In the genomic region with DNA sequence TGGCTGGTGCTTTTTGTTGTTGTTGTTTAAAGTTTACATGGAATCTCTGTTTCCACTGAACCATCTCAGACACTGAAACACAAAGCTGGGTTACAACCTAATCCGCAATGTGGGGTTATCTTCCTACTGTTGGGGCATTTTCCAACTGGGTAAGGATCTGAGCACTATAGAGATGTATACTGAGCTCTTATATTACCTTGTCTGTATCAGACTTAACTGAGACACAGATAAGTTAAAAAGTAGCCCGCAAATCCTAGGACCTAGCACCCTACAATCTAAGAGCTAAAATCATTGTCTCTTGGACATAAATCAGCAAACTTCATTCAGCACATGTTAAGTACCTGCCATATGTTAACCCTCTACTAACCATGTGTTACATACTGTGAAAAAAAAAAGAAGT, we compare ENCODE assay signal across 18 cellular contexts.
DNase-seq lines count a peak whose midpoint lies in the region; ATAC-seq and TF ChIP-seq lines count a peak whose summit lies in the region.
"Had no signal": no experiment of that assay in that cellular context is flagged by ENCODE, and none has a peak within 500 bp of the region (broad histone marks: within the 10 kb centered on the region; RNA-seq: fewer than 3 reads in every experiment).

No MANE protein-coding gene starts in this region.

- no peak overlapping the region for H3K4me3 Mint-ChIP-seq in activated CD8-positive, alpha-beta T cell treated with anti-CD3 and anti-CD28 coated beads, Interleukin-2, amount 10 ng/mL, durations not matched to agents 7 days and 5 days
- H3K4me3 Mint-ChIP-seq: CD4-positive, alpha-beta memory T cell; mesothelial cell of epicardium had no signal

- H3K18ac ChIP-seq in trophoblast cell (ENCODE audit: low read length): no peak overlapping the region

- peak overlapping the region; percentile 61 for H2BK12ac ChIP-seq in trophoblast cell (ENCODE audit: low read length)

- H4K8ac ChIP-seq in trophoblast cell (ENCODE audit: low read depth, low read length): no peak overlapping the region

- no peak overlapping the region for H4K12ac ChIP-seq in trophoblast cell (ENCODE audit: low read depth, low read length)

- no peak overlapping the region for H3K23ac ChIP-seq in trophoblast cell (ENCODE audit: low read length)

- no peak for TF ChIP-seq EP300 in esophagus muscularis mucosa (IDR thresholded peaks at IDR 0.05)
- no peak for TF ChIP-seq EP300 in upper lobe of left lung (IDR thresholded peaks at IDR 0.05)

- H2AFZ ChIP-seq in trophoblast cell (ENCODE audit: insufficient read depth, low read length, poor library complexity): no peak overlapping the region

- TF ChIP-seq CTCF in Peyer's patch (IDR thresholded peaks at IDR 0.05): no peak
- TF ChIP-seq CTCF in esophagus muscularis mucosa (IDR thresholded peaks at IDR 0.05): no peak
- TF ChIP-seq CTCF in upper lobe of left lung (IDR thresholded peaks at IDR 0.05): no peak
- no peak for TF ChIP-seq CTCF in foreskin keratinocyte (conservative IDR thresholded peaks at IDR 0.05)

- no peak overlapping the region for H2BK120ac ChIP-seq in trophoblast cell (ENCODE audit: insufficient read depth, low read length, poor library complexity)

- intact Hi-C loops in esophagus muscularis mucosa (cut with DNase I): no loop called here

- no peak overlapping the region for H3K9ac ChIP-seq in trophoblast cell (ENCODE audit: low read length)

- no peaks in the 10 kb centered on the region for H3K4me1 Mint-ChIP-seq in activated CD8-positive, alpha-beta T cell treated with anti-CD3 and anti-CD28 coated beads, Interleukin-2, amount 10 ng/mL, durations not matched to agents 7 days and 5 days (ENCODE audit: low read depth)

- no peak overlapping the region for H3K14ac ChIP-seq in trophoblast cell (ENCODE audit: low read length)

- H3K4me3 ChIP-seq in Peyer's patch (no peak overlapping the region), esophagus muscularis mucosa (no peak overlapping the region), trophoblast cell (ENCODE audit: low read depth, low read length) (no peak overlapping the region), upper lobe of left lung (no peak overlapping the region)
- H3K4me3 ChIP-seq: adrenal gland, K562 had no signal

- no peak for DNase-seq in Peyer's patch
- DNase-seq in esophagus muscularis mucosa (ENCODE audit: extremely low spot score): no peak
- DNase-seq in trophoblast cell: no peak
- DNase-seq in upper lobe of left lung: no peak
- DNase-seq in foreskin keratinocyte: no peak
- no peak for DNase-seq in NCI-H2196 treated with DMSO at 0.1 percent for 48 hours (lab: John Stamatoyannopoulos, UW; ENCODE audit: unreplicated experiment)
- DNase-seq in activated CD8-positive, alpha-beta T cell treated with anti-CD3 and anti-CD28 coated beads, Interleukin-2, amount 10 ng/mL, durations not matched to agents 7 days and 5 days: no peak
- DNase-seq: activated CD8-positive, alpha-beta memory T cell treated with anti-CD3 and anti-CD28 coated beads, Interleukin-2, amount 50 U/mL, for 48 hours; activated effector memory CD4-positive, alpha-beta T cell treated with anti-CD3 and anti-CD28 coated beads, Interleukin-2, amount 50 U/mL, for 16 hours; adrenal gland; CD4-positive, alpha-beta memory T cell; DMS153; kidney glomerular epithelial cell; NCI-H1694; NCI-H2227 treated with DMSO at 0.1 percent for 48 hours; stimulated activated CD4-positive, alpha-beta T cell treated with anti-CD3 and anti-CD28 coated beads, Interleukin-4, amount 100 ng/mL, for 4 hours had no signal

- H3K4ac ChIP-seq in trophoblast cell (ENCODE audit: low read depth, low read length): no peak overlapping the region

- TF ChIP-seq POLR2A in Peyer's patch (IDR thresholded peaks at IDR 0.05) (no peak), esophagus muscularis mucosa (IDR thresholded peaks at IDR 0.05; ENCODE audit: low read depth) (no peak), upper lobe of left lung (IDR thresholded peaks at IDR 0.05) (no peak)

- H3K79me2 ChIP-seq in trophoblast cell (ENCODE audit: control insufficient read depth, insufficient read depth, low read length, poor library complexity): no peaks in the 10 kb centered on the region

- peaks cover 28% of the 10 kb centered on the region for H3K79me1 ChIP-seq in trophoblast cell (ENCODE audit: low read length)

- 77% methylated on average over 2 of the region's 2 CpGs for WGBS in esophagus muscularis mucosa
- no CpG with 5 or more reads among the region's 2 CpGs for WGBS in trophoblast cell (ENCODE audit: extremely low coverage, insufficient coverage, insufficient read length)
- WGBS in upper lobe of left lung, 2 donors: 80 to 86% methylated on average over 2 of the region's 2 CpGs

- H3K36me3 ChIP-seq in Peyer's patch: no peaks in the 10 kb centered on the region
- H3K36me3 ChIP-seq in esophagus muscularis mucosa: no peaks in the 10 kb centered on the region
- no peaks in the 10 kb centered on the region for H3K36me3 ChIP-seq in trophoblast cell (ENCODE audit: control insufficient read depth in 1 of 2, insufficient read depth in 2 of 2, low read length in 2 of 2)
- H3K36me3 ChIP-seq in upper lobe of left lung: no peaks in the 10 kb centered on the region
- H3K36me3 ChIP-seq: adrenal gland had no signal

- no peak for ATAC-seq in upper lobe of left lung (ENCODE audit: low FRiP score in 2 of 2)
- ATAC-seq in foreskin keratinocyte: no peak
- ATAC-seq in activated CD8-positive, alpha-beta T cell treated with anti-CD3 and anti-CD28 coated beads, Interleukin-2, amount 10 ng/mL, durations not matched to agents 7 days and 5 days: no peak
- ATAC-seq: K562 had no signal

- CTCF ChIA-PET in activated CD8-positive, alpha-beta T cell treated with anti-CD3 and anti-CD28 coated beads, Interleukin-2, amount 10 ng/mL, durations not matched to agents 7 days and 5 days (lab: Charles Lee): interaction anchor here (1.0 to 1.3 kb wide), 2 partner anchors 13 to 42 kb away, joined by 3 to 4 read pairs; no protein-coding TSS in a partner anchor

- H3K27ac Mint-ChIP-seq in activated CD8-positive, alpha-beta T cell treated with anti-CD3 and anti-CD28 coated beads, Interleukin-2, amount 10 ng/mL, durations not matched to agents 7 days and 5 days: no peak overlapping the region
- H3K27ac Mint-ChIP-seq: CD4-positive, alpha-beta memory T cell had no signal

- H3K9me3 ChIP-seq in Peyer's patch (no peaks in the 10 kb centered on the region), esophagus muscularis mucosa (no peaks in the 10 kb centered on the region), trophoblast cell (ENCODE audit: insufficient read depth, low read depth, low read length) (peaks cover 2% of the 10 kb centered on the region), upper lobe of left lung (no peaks in the 10 kb centered on the region)
- H3K9me3 ChIP-seq: adrenal gland had no signal

- no peak overlapping the region for H2AK5ac ChIP-seq in trophoblast cell (ENCODE audit: low read length)

- peak overlapping the region; percentile 43 for H4K91ac ChIP-seq in trophoblast cell (ENCODE audit: low read depth, low read length)

- H3K27ac ChIP-seq in Peyer's patch: peak overlapping the region in 3 of 4 donors; percentile 44 to 70 (median 56)
- peak overlapping the region; percentile 77 to 85 (median 82) for H3K27ac ChIP-seq in esophagus muscularis mucosa (replicated peaks in 1 of 4)
- H3K27ac ChIP-seq in trophoblast cell (ENCODE audit: low read depth, low read length): peak overlapping the region; percentile 66
- H3K27ac ChIP-seq in upper lobe of left lung: peak overlapping the region; percentile 31 to 55 (median 44)
- H3K27ac ChIP-seq in foreskin keratinocyte: no peak overlapping the region

- no peaks in the 10 kb centered on the region for H3K27me3 Mint-ChIP-seq in activated CD8-positive, alpha-beta T cell treated with anti-CD3 and anti-CD28 coated beads, Interleukin-2, amount 10 ng/mL, durations not matched to agents 7 days and 5 days (ENCODE audit: low read depth)
- H3K27me3 Mint-ChIP-seq: CD4-positive, alpha-beta memory T cell had no signal

- H3K36me3 Mint-ChIP-seq in activated CD8-positive, alpha-beta T cell treated with anti-CD3 and anti-CD28 coated beads, Interleukin-2, amount 10 ng/mL, durations not matched to agents 7 days and 5 days (ENCODE audit: low read depth): peaks cover 16% of the 10 kb centered on the region
- H3K36me3 Mint-ChIP-seq: mesothelial cell of epicardium had no signal

- POLR2A ChIA-PET in activated CD8-positive, alpha-beta T cell treated with anti-CD3 and anti-CD28 coated beads, Interleukin-2, amount 10 ng/mL, durations not matched to agents 7 days and 5 days (lab: Charles Lee): no interaction called here

- no peak overlapping the region for H3K4me2 ChIP-seq in trophoblast cell (ENCODE audit: low read length)

- H3K4me1 ChIP-seq in Peyer's patch: peaks cover 0 to 7% (median 3%) of the 10 kb centered on the region in 4 donors
- peaks cover 29 to 83% (median 79%) of the 10 kb centered on the region in 4 donors for H3K4me1 ChIP-seq in esophagus muscularis mucosa
- H3K4me1 ChIP-seq in trophoblast cell (ENCODE audit: control insufficient read depth in 1 of 2, insufficient read depth in 2 of 2, low read length in 2 of 2): peaks cover 2 to 15% of the 10 kb centered on the region in 2 experiments
- peaks cover 0 to 16% (median 6%) of the 10 kb centered on the region in 4 donors for H3K4me1 ChIP-seq in upper lobe of left lung
- H3K4me1 ChIP-seq in foreskin keratinocyte: peaks cover 6% of the 10 kb centered on the region
- H3K4me1 ChIP-seq: adrenal gland had no signal

- peak overlapping the region; percentile 77 for H2BK5ac ChIP-seq in trophoblast cell (ENCODE audit: low read depth, low read length, poor library complexity)

- H3K9me3 Mint-ChIP-seq in activated CD8-positive, alpha-beta T cell treated with anti-CD3 and anti-CD28 coated beads, Interleukin-2, amount 10 ng/mL, durations not matched to agents 7 days and 5 days (ENCODE audit: insufficient read depth): no peaks in the 10 kb centered on the region
- H3K9me3 Mint-ChIP-seq: CD4-positive, alpha-beta memory T cell; mesothelial cell of epicardium had no signal

- H3K27me3 ChIP-seq in Peyer's patch: no peaks in the 10 kb centered on the region
- H3K27me3 ChIP-seq in esophagus muscularis mucosa: no peaks in the 10 kb centered on the region
- H3K27me3 ChIP-seq in trophoblast cell (ENCODE audit: insufficient read depth, low read length): no peaks in the 10 kb centered on the region
- no peaks in the 10 kb centered on the region for H3K27me3 ChIP-seq in upper lobe of left lung
- no peaks in the 10 kb centered on the region for H3K27me3 ChIP-seq in foreskin keratinocyte
- H3K27me3 ChIP-seq: adrenal gland had no signal
